18 cellular contexts compared by ENCODE assay signal in the genomic region with DNA sequence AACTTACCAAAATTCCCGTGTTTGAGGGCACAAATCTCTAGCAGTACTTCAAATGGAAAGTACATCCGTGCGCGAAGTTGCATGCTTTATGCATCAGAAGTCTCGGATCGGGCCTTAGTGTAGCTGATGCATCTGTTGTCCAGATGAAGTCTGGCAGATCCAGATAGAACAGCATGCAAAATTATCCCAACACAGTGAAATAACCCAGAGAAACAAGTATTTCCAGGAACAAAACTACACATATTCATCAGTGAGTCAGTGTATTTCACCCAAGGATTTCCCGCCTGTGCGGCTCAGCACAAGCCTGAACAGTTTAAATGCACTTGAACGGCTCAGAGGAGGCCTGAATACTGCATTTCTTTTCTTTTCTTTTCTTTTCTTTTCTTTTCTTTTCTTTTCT. TPM values are rescaled to one million over a fixed set of nuclear protein-coding genes. Genes with fewer than 3 reads are reported as not detected.
A peak's percentile ranks its signal among the peaks of the same experiment; 100 is the strongest.
DNase-seq lines count a peak whose midpoint lies in the region; ATAC-seq and TF ChIP-seq lines count a peak whose summit lies in the region.
"Had no signal": no experiment of that assay in that cellular context is flagged by ENCODE, and none has a peak within 500 bp of the region (broad histone marks: within the 10 kb centered on the region; RNA-seq: fewer than 3 reads in every experiment).

No MANE protein-coding gene starts in this region.

- H3K9ac ChIP-seq in adipocyte (ENCODE audit: low read length) = no peak overlapping the region

- H3K27ac ChIP-seq in substantia nigra (ENCODE audit: low read depth, low read length, poor library complexity, severe bottlenecking) = no peak overlapping the region
- H3K27ac ChIP-seq: epithelial cell of prostate, HL-60, SJCRH30 had no signal

- no peaks in the 10 kb centered on the region for H3K9me3 ChIP-seq in adipocyte (ENCODE audit: control insufficient read depth, low read length)
- H3K9me3 ChIP-seq in mucosa of descending colon = no peaks in the 10 kb centered on the region
- H3K9me3 ChIP-seq: SJCRH30 had no signal

- no peaks in the 10 kb centered on the region for H3K36me3 ChIP-seq in adipocyte (ENCODE audit: control insufficient read depth, insufficient read depth, low read length, severe bottlenecking)
- H3K36me3 ChIP-seq in mucosa of descending colon (ENCODE audit: low read depth) = no peaks in the 10 kb centered on the region
- H3K36me3 ChIP-seq: SJCRH30 had no signal

- no peak for ATAC-seq in mucosa of descending colon

- peaks cover 11% of the 10 kb centered on the region for H3K27me3 ChIP-seq in adipocyte (replicated peaks; ENCODE audit: control insufficient read depth, insufficient read depth, low read length)
- H3K27me3 ChIP-seq: SJCRH30 had no signal

- TF ChIP-seq CTCF in AG09319 (IDR thresholded peaks at IDR 0.05; ENCODE audit: low read depth, low read length) = no peak
- TF ChIP-seq CTCF in mucosa of descending colon (IDR thresholded peaks at IDR 0.05) = no peak

- DNase-seq in AG09319 (ENCODE audit: extremely low read depth, low read depth) (peak; percentile 81), GM03348 (ENCODE audit: low spot score) (peak; percentile 80), adipocyte (ENCODE audit: low read depth) (peak; percentile 19), iris pigment epithelial cell (ENCODE audit: low read depth) (peak; percentile 64), mucosa of descending colon (no peak), substantia nigra (lab: John Stamatoyannopoulos, UW) (no peak)
- no peak for DNase-seq in activated CD4-positive, CD25-positive, alpha-beta regulatory T cell treated with anti-CD3 and anti-CD28 coated beads, Interleukin-2, amount 50 U/mL, for 72 hours
- DNase-seq: activated naive CD4-positive, alpha-beta T cell treated with anti-CD3 and anti-CD28 coated beads, Interleukin-2, amount 50 U/mL, for 16 hours; NCI-H2029 treated with DMSO at 0.1 percent for 48 hours; NCI-H82; nephron progenitor cell; right cardiac atrium; SJCRH30 had no signal

- H3K4me3 ChIP-seq in adipocyte (ENCODE audit: low read length) = no peak overlapping the region
- H3K4me3 ChIP-seq in mucosa of descending colon = no peak overlapping the region
- H3K4me3 ChIP-seq: SJCRH30 had no signal

- H3K4me1 ChIP-seq in adipocyte (ENCODE audit: control insufficient read depth, insufficient read depth, low read length) (peaks cover 31% of the 10 kb centered on the region), mucosa of descending colon (ENCODE audit: low read depth) (no peaks in the 10 kb centered on the region)
- H3K4me1 ChIP-seq: SJCRH30 had no signal

- intact Hi-C loops in mucosa of descending colon (cut with DNase I, micrococcal nuclease) = no loop called here

RNA-seq across cellular contexts. Expression of a gene that starts 27.4 kb away (rescaled TPM):
- not detected for total RNA-seq in mucosa of descending colon
- total RNA-seq: activated CD8-positive, alpha-beta memory T cell treated with anti-CD3 and anti-CD28 coated beads for 36 hours; H1; liver; right cardiac atrium; SJCRH30 had no signal

RNA-seq across cellular contexts. Expression of a gene that starts 29.6 kb away (rescaled TPM):
- not detected for total RNA-seq in mucosa of descending colon
- total RNA-seq: activated CD8-positive, alpha-beta memory T cell treated with anti-CD3 and anti-CD28 coated beads for 36 hours; H1; right cardiac atrium; SJCRH30 had no signal

Comparison
In these comparisons a context has a peak if more than half of its experiments do, and no peak if none do; other contexts are left out.
1. DNase-seq: peak in AG09319 (single experiment), GM03348 (single experiment), adipocyte (single experiment) and iris pigment epithelial cell (single experiment); none in mucosa of descending colon (0 of 3), substantia nigra (0 of 49) and activated CD4-positive, CD25-positive, alpha-beta regulatory T cell treated with anti-CD3 and anti-CD28 coated beads, Interleukin-2, amount 50 U/mL, for 72 hours (single experiment).